ENCODE assay signal across 24 cellular contexts in genomic region chr14:80988192-80988591, GRCh38. TPM values are rescaled to one million over a fixed set of nuclear protein-coding genes. Genes with fewer than 3 reads are reported as not detected.
"Had no signal": no experiment of that assay in that cellular context is flagged by ENCODE, and none has a peak within 500 bp of the region (broad histone marks: within the 10 kb centered on the region; RNA-seq: fewer than 3 reads in every experiment).

No MANE protein-coding gene starts in this region.

- H3K4me3 ChIP-seq: gastroesophageal sphincter, hepatocyte, pancreas, psoas muscle, sigmoid colon, suprapubic skin, tibial nerve had no signal

- DNase-seq: activated CD8-positive, alpha-beta memory T cell treated with anti-CD3 and anti-CD28 coated beads, Interleukin-2, amount 50 U/mL, for 48 hours; activated gamma-delta T cell; psoas muscle; sigmoid colon; small intestine; stimulated activated CD4-positive, alpha-beta T cell treated with anti-CD3 and anti-CD28 coated beads, Interleukin-1b, Interleukin-23, amount 100 ng/mL, for 48 hours had no signal

- H3K4me1 ChIP-seq: gastroesophageal sphincter, pancreas, psoas muscle, sigmoid colon, tibial nerve had no signal

- H3K36me3 ChIP-seq: gastroesophageal sphincter, pancreas, sigmoid colon, suprapubic skin, tibial nerve had no signal

- H3K27me3 Mint-ChIP-seq: activated naive CD4-positive, alpha-beta T cell treated with anti-CD3 and anti-CD28 coated beads, Interleukin-2, amount 10 ng/mL, durations not matched to agents 7 days and 5 days; stimulated activated memory B cell treated with anti-CD40 and anti-IgM and Interleukin-4, amounts not matched to agents 10 μg/mL and 1 μg/mL and 100 μg/mL, for 72 hours had no signal

- H3K27ac ChIP-seq: gastroesophageal sphincter, hepatocyte, pancreas, psoas muscle, sigmoid colon, suprapubic skin, tibial nerve, VCaP had no signal

- H3K36me3 Mint-ChIP-seq: activated naive CD8-positive, alpha-beta T cell treated with anti-CD3 and anti-CD28 coated beads, Interleukin-2, amount 10 ng/mL, durations not matched to agents 7 days and 5 days; mesothelial cell of epicardium; naive B cell; stimulated activated memory B cell treated with anti-CD40 and anti-IgM and Interleukin-4, amounts not matched to agents 10 μg/mL and 1 μg/mL and 100 μg/mL, for 72 hours had no signal

- H3K9me3 ChIP-seq: gastroesophageal sphincter, pancreas, psoas muscle, sigmoid colon, suprapubic skin, tibial nerve had no signal

- H3K4me3 Mint-ChIP-seq: activated naive CD4-positive, alpha-beta T cell treated with anti-CD3 and anti-CD28 coated beads, Interleukin-2, amount 10 ng/mL, durations not matched to agents 7 days and 5 days; activated naive CD8-positive, alpha-beta T cell treated with anti-CD3 and anti-CD28 coated beads, Interleukin-2, amount 10 ng/mL, durations not matched to agents 7 days and 5 days; activated T-cell treated with anti-CD3 and anti-CD28 coated beads, Interleukin-2, amount 50 U/mL, for 24 hours; mesothelial cell of epicardium; naive B cell; neural crest cell; stimulated activated memory B cell treated with anti-CD40 and anti-IgM and Interleukin-4, amounts not matched to agents 10 μg/mL and 1 μg/mL and 100 μg/mL, for 72 hours had no signal

- H3K4me1 Mint-ChIP-seq: mesothelial cell of epicardium; naive B cell; neural crest cell; stimulated activated memory B cell treated with anti-CD40 and anti-IgM and Interleukin-4, amounts not matched to agents 10 μg/mL and 1 μg/mL and 100 μg/mL, for 72 hours had no signal

- H3K4me2 ChIP-seq: hepatocyte had no signal

- H3K9me3 Mint-ChIP-seq: activated naive CD4-positive, alpha-beta T cell treated with anti-CD3 and anti-CD28 coated beads, Interleukin-2, amount 10 ng/mL, durations not matched to agents 7 days and 5 days; activated naive CD8-positive, alpha-beta T cell treated with anti-CD3 and anti-CD28 coated beads, Interleukin-2, amount 10 ng/mL, durations not matched to agents 7 days and 5 days; activated T-cell treated with anti-CD3 and anti-CD28 coated beads, Interleukin-2, amount 50 U/mL, for 24 hours; mesothelial cell of epicardium; naive B cell; neural crest cell; stimulated activated memory B cell treated with anti-CD40 and anti-IgM and Interleukin-4, amounts not matched to agents 10 μg/mL and 1 μg/mL and 100 μg/mL, for 72 hours had no signal

- H3K79me2 ChIP-seq: hepatocyte had no signal

- H3K27ac Mint-ChIP-seq: activated naive CD4-positive, alpha-beta T cell treated with anti-CD3 and anti-CD28 coated beads, Interleukin-2, amount 10 ng/mL, durations not matched to agents 7 days and 5 days; activated naive CD8-positive, alpha-beta T cell treated with anti-CD3 and anti-CD28 coated beads, Interleukin-2, amount 10 ng/mL, durations not matched to agents 7 days and 5 days; activated T-cell treated with anti-CD3 and anti-CD28 coated beads, Interleukin-2, amount 50 U/mL, for 24 hours; mesothelial cell of epicardium; naive B cell; stimulated activated memory B cell treated with anti-CD40 and anti-IgM and Interleukin-4, amounts not matched to agents 10 μg/mL and 1 μg/mL and 100 μg/mL, for 72 hours had no signal

- H2AFZ ChIP-seq: hepatocyte had no signal

- H3K27me3 ChIP-seq: pancreas, tibial nerve had no signal

RNA-seq across cellular contexts. Expression of gene TSHR, which starts 32.8 kb away (rescaled TPM):
- total RNA-seq: endothelial cell of umbilical vein, fibroblast of lung, fibroblast of villous mesenchyme, hepatocyte, left cardiac atrium, mammary epithelial cell, mesothelial cell of epicardium, neural crest cell, sigmoid colon, suprapubic skin had no signal
